In genomic region chr10:10623958-10624590, GRCh38 we compare ENCODE assay signal across 24 cellular contexts.
DNase-seq lines count a peak whose midpoint lies in the region; ATAC-seq and TF ChIP-seq lines count a peak whose summit lies in the region.
"Had no signal": no experiment of that assay in that cellular context is flagged by ENCODE, and none has a peak within 500 bp of the region (broad histone marks: within the 10 kb centered on the region; RNA-seq: fewer than 3 reads in every experiment).

No MANE protein-coding gene starts in this region.

- no peaks in the 10 kb centered on the region for H3F3A ChIP-seq in SK-N-SH (replicated peaks; ENCODE audit: insufficient read depth)

- TF ChIP-seq POLR2A in suprapubic skin (IDR thresholded peaks at IDR 0.05): no peak

- H3K9me3 ChIP-seq in suprapubic skin: no peaks in the 10 kb centered on the region
- peaks cover 3% of the 10 kb centered on the region; the same call in 1 of the 2 replicates for H3K9me3 ChIP-seq in SK-N-SH
- H3K9me3 ChIP-seq: HAP-1, prostate gland, SJSA1, tibial nerve had no signal

- no peak for TF ChIP-seq RAD21 in SK-N-SH (IDR thresholded peaks at IDR 0.05; ENCODE audit: low read length)

- H3K27ac ChIP-seq in suprapubic skin: peak overlapping the region; percentile 62
- no peak overlapping the region for H3K27ac ChIP-seq in SK-N-SH (ENCODE audit: low read depth in 2 of 2, low read length in 1 of 2)
- H3K27ac ChIP-seq: BLaER1 treated with 17β-estradiol and CSF1 and Interleukin-3, amounts not matched to agents 10 nM and 100 nM; prostate gland; SJSA1; skin epidermis had no signal

- no peak overlapping the region for H3K9ac ChIP-seq in SK-N-SH
- H3K9ac ChIP-seq: BLaER1 treated with 17β-estradiol and CSF1 and Interleukin-3, amounts not matched to agents 10 nM and 100 nM had no signal

- H3K36me3 ChIP-seq in suprapubic skin (no peaks in the 10 kb centered on the region), SK-N-SH (replicated peaks in 1 of 2; ENCODE audit: control insufficient read depth in 1 of 2, insufficient read depth in 2 of 2, low read length in 1 of 2) (no peaks in the 10 kb centered on the region)
- H3K36me3 ChIP-seq: BLaER1 treated with 17β-estradiol and CSF1 and Interleukin-3, amounts not matched to agents 10 nM and 100 nM; HAP-1; prostate gland; SJSA1; tibial nerve had no signal

- H3K27me3 ChIP-seq in suprapubic skin (no peaks in the 10 kb centered on the region), SK-N-SH (ENCODE audit: insufficient read depth) (no peaks in the 10 kb centered on the region)
- H3K27me3 ChIP-seq: BLaER1 treated with 17β-estradiol and CSF1 and Interleukin-3, amounts not matched to agents 10 nM and 100 nM; SJSA1; tibial nerve had no signal

- peak; percentile 8 for DNase-seq in RKO (ENCODE audit: low spot score)
- DNase-seq in cardiac fibroblast (ENCODE audit: low read depth in 2 of 2): peak; percentile 41 to 43
- no peak for DNase-seq in left cardiac atrium
- no peak for DNase-seq in suprapubic skin (ENCODE audit: low spot score in 2 of 2)
- no peak for DNase-seq in NCI-H510A treated with DMSO at 0.1 percent for 48 hours (lab: John Stamatoyannopoulos, UW)
- DNase-seq in SK-N-SH: no peak
- no peak for DNase-seq in activated CD4-positive, alpha-beta T cell treated with anti-CD3 and anti-CD28 coated beads, Interleukin-2, amount 50 U/mL, for 1 hour
- DNase-seq: activated CD4-positive, alpha-beta memory T cell treated with anti-CD3 and anti-CD28 coated beads, Interleukin-2, amount 10 ng/mL, durations not matched to agents 7 days and 5 days; aorta; cerebellar nuclear complex; DND-41; left colon; NCI-H1105; NCI-H1930; NCI-H748 treated with DMSO at 0.1 percent for 48 hours; stimulated activated naive CD8-positive, alpha-beta T cell treated with anti-CD3 and anti-CD28 coated beads, Interleukin-15, amount 100 ng/mL, for 72 hours; T-helper 1 cell had no signal

- no peak overlapping the region for H3K4me3 ChIP-seq in cardiac fibroblast (replicated peaks in 1 of 2; ENCODE audit: low read depth in 2 of 2, low read length in 2 of 2)
- H3K4me3 ChIP-seq in suprapubic skin: no peak overlapping the region
- H3K4me3 ChIP-seq in SK-N-SH (ENCODE audit: low read depth in 2 of 2, low read length in 1 of 2): no peak overlapping the region
- H3K4me3 ChIP-seq: BLaER1 treated with 17β-estradiol and CSF1 and Interleukin-3, amounts not matched to agents 10 nM and 100 nM; HAP-1; prostate gland; SJSA1; skin epidermis; tibial nerve had no signal

- H3K4me1 ChIP-seq in suprapubic skin (peaks cover 5% of the 10 kb centered on the region), SK-N-SH (ENCODE audit: control insufficient read depth in 1 of 2, insufficient read depth in 2 of 2, low read depth in 1 of 2, low read length in 1 of 2) (no peaks in the 10 kb centered on the region)
- H3K4me1 ChIP-seq: BLaER1 treated with 17β-estradiol and CSF1 and Interleukin-3, amounts not matched to agents 10 nM and 100 nM; HAP-1; prostate gland; SJSA1 had no signal

- 74% methylated on average over 6 of the region's 6 CpGs for WGBS in suprapubic skin
- WGBS in SK-N-SH (ENCODE audit: low lambda C conversion rate): 29% methylated on average over 6 of the region's 6 CpGs

- TF ChIP-seq EP300 in suprapubic skin (IDR thresholded peaks at IDR 0.05) (no peak), SK-N-SH (IDR thresholded peaks at IDR 0.05; ENCODE audit: borderline replicate concordance in 1 of 2, low read depth in 1 of 2, low read length in 1 of 2) (no peak)

- POLR2A ChIA-PET in SK-N-SH (lab: Yijun Ruan, JAX): no interaction called here

- intact Hi-C loops in left cardiac atrium (cut with DNase I): no loop called here

- H2AFZ ChIP-seq in SK-N-SH (ENCODE audit: low read depth): no peak overlapping the region

- no peaks in the 10 kb centered on the region for H4K20me1 ChIP-seq in SK-N-SH (ENCODE audit: insufficient read depth)
- H4K20me1 ChIP-seq: BLaER1 treated with 17β-estradiol and CSF1 and Interleukin-3, amounts not matched to agents 10 nM and 100 nM had no signal

- ATAC-seq in left cardiac atrium: peak; percentile 74 to 92
- ATAC-seq: activated T-helper 17 cell treated with anti-CD3 and anti-CD28 coated beads, Interleukin-2, amount 50 U/mL, for 72 hours; left colon; stimulated activated naive CD8-positive, alpha-beta T cell treated with anti-CD3 and anti-CD28 coated beads, Interleukin-15, amount 100 ng/mL, for 72 hours had no signal

- no peak overlapping the region for H3K4me2 ChIP-seq in SK-N-SH
- H3K4me2 ChIP-seq: BLaER1 treated with 17β-estradiol and CSF1 and Interleukin-3, amounts not matched to agents 10 nM and 100 nM had no signal

- TF ChIP-seq CTCF in cardiac fibroblast (IDR thresholded peaks at IDR 0.05; ENCODE audit: low read depth, low read length) (no peak), suprapubic skin (IDR thresholded peaks at IDR 0.05) (no peak), SK-N-SH (IDR thresholded peaks at IDR 0.05) (no peak)

- H3K79me2 ChIP-seq in SK-N-SH (ENCODE audit: insufficient read depth): no peaks in the 10 kb centered on the region

- CTCF ChIA-PET in SK-N-SH (lab: Yijun Ruan, JAX): no interaction called here

- no peaks in the 10 kb centered on the region for H3K9me2 ChIP-seq in SK-N-SH

TF ChIP-seq in SK-N-SH, 30 proteins besides CTCF, POLR2A, EP300 and RAD21:
- TF ChIP-seq RCOR1 (IDR thresholded peaks at IDR 0.05; ENCODE audit: low read length) (no peak), SIN3A (IDR thresholded peaks at IDR 0.05; ENCODE audit: borderline replicate concordance, low read depth, low read length) (no peak), RXRA (IDR thresholded peaks at IDR 0.05; ENCODE audit: borderline replicate concordance, low read depth) (no peak), MAX (IDR thresholded peaks at IDR 0.05; ENCODE audit: low read depth) (no peak), IRF3 (IDR thresholded peaks at IDR 0.05; ENCODE audit: low read depth, low read length) (no peak), EZH2phosphoT487 (IDR thresholded peaks at IDR 0.05; ENCODE audit: borderline replicate concordance, low read depth) (no peak), TEAD4 (IDR thresholded peaks at IDR 0.05; ENCODE audit: borderline replicate concordance, insufficient read depth) (no peak), FOXJ3 (CRISPR knock-in tag; IDR thresholded peaks at IDR 0.05) (no peak), GABPA (IDR thresholded peaks at IDR 0.05; ENCODE audit: low read depth) (no peak)

Comparison
In these comparisons a context has a peak if more than half of its experiments do, and no peak if none do; other contexts are left out.
1. DNase-seq: peak in RKO (single experiment) and cardiac fibroblast (2 of 2); none in left cardiac atrium (single experiment), suprapubic skin (0 of 2), NCI-H510A treated with DMSO at 0.1 percent for 48 hours (single experiment), SK-N-SH (single experiment) and activated CD4-positive, alpha-beta T cell treated with anti-CD3 and anti-CD28 coated beads, Interleukin-2, amount 50 U/mL, for 1 hour (single experiment).